32 cellular contexts compared by ENCODE assay signal in genomic region chr7:116978006-116978405, GRCh38.
"Had no signal": no experiment of that assay in that cellular context is flagged by ENCODE, and none has a peak within 500 bp of the region (broad histone marks: within the 10 kb centered on the region; RNA-seq: fewer than 3 reads in every experiment).

No MANE protein-coding gene starts in this region.

- H3K9me3 ChIP-seq: MG63 had no signal

- FAIRE-seq: TTC549 had no signal

- DNase-seq: activated CD4-positive, alpha-beta memory T cell treated with anti-CD3 and anti-CD28 coated beads for 36 hours; activated CD4-positive, alpha-beta T cell treated with anti-CD3 and anti-CD28 coated beads for 4 hours; activated CD4-positive, alpha-beta T cell treated with anti-CD3 and anti-CD28 coated beads, Interleukin-2, amount 50 U/mL, for 1 hour; activated CD8-positive, alpha-beta memory T cell treated with anti-CD3 and anti-CD28 coated beads, Interleukin-2, amount 50 U/mL, for 48 hours; activated effector memory CD4-positive, alpha-beta T cell treated with Interleukin-2 at 50 U/mL for 16 hours; activated naive CD4-positive, alpha-beta T cell treated with anti-CD3 and anti-CD28 coated beads, Interleukin-2, amount 10 ng/mL, durations not matched to agents 7 days and 5 days; activated naive CD8-positive, alpha-beta T cell treated with anti-CD3 and anti-CD28 coated beads, Interleukin-2, amount 50 U/mL, for 24 hours; activated T-cell treated with anti-CD3 and anti-CD28 coated beads, Interleukin-2, amount 50 U/mL, for 48 hours; anterior cingulate cortex; brain microvascular endothelial cell; central memory CD4-positive, alpha-beta T cell; Kasumi-1; KG1; MG63; NCI-H1092 treated with DMSO at 0.1 percent for 48 hours; NCI-H1417; NCI-H146; NCI-H187; NCI-H2029 treated with DMSO at 0.1 percent for 48 hours; NCI-H2107; NCI-H2171; NCI-H510A; NCI-H526; NCI-H748 treated with DMSO at 0.1 percent for 48 hours; Right ventricle myocardium superior; SW 1271; T-helper 1 cell; T-helper 2 cell; T-helper 9 cell had no signal

- H3K4me3 ChIP-seq: MG63 had no signal

- H3K27me3 ChIP-seq: brain microvascular endothelial cell, MG63 had no signal

- H3K27ac ChIP-seq: brain microvascular endothelial cell had no signal

- H3K36me3 ChIP-seq: brain microvascular endothelial cell, MG63 had no signal

- ATAC-seq: activated CD4-positive, CD25-positive, alpha-beta regulatory T cell treated with anti-CD3 and anti-CD28 coated beads, Interleukin-2, amount 50 U/mL, for 24 hours; activated naive CD8-positive, alpha-beta T cell treated with anti-CD3 and anti-CD28 coated beads, Interleukin-2, amount 50 U/mL, for 24 hours; WTC11 had no signal
